ENCODE assay signal across 18 cellular contexts in genomic region chr3:124297062-124297980, GRCh38.
DNase-seq lines count a peak whose midpoint lies in the region; ATAC-seq, FAIRE-seq and TF ChIP-seq lines count a peak whose summit lies in the region.
"Had no signal": no experiment of that assay in that cellular context is flagged by ENCODE, and none has a peak within 500 bp of the region (broad histone marks: within the 10 kb centered on the region; RNA-seq: fewer than 3 reads in every experiment).

No MANE protein-coding gene starts in this region.

- no peak overlapping the region for H3K9ac ChIP-seq in HepG2 (ENCODE audit: insufficient read depth, low read depth, low read length)
- H3K9ac ChIP-seq in neural progenitor cell, result no peak overlapping the region

- no peaks in the 10 kb centered on the region for H3F3A ChIP-seq in neural progenitor cell (ENCODE audit: low read depth)

- H3K4me3 ChIP-seq in right lobe of liver (no peak overlapping the region), HepG2 (replicated peaks in 1 of 3; ENCODE audit: insufficient read depth in 1 of 3, low read depth in 2 of 3, low read length in 3 of 3) (no peak overlapping the region), fibroblast of pulmonary artery (replicated peaks; ENCODE audit: low read depth, low read length) (no peak overlapping the region), neural progenitor cell (no peak overlapping the region)
- H3K4me3 ChIP-seq: Peyer's patch, skin epidermis had no signal

- H2AFZ ChIP-seq in HepG2 (ENCODE audit: low read length) (no peak overlapping the region), neural progenitor cell (replicated peaks) (no peak overlapping the region)

- DNase-seq in right lobe of liver (no peak), HepG2 (ENCODE audit: low spot score) (no peak), NCI-H2196 (lab: John Stamatoyannopoulos, UW; ENCODE audit: unreplicated experiment) (peak; percentile 44), fibroblast of pulmonary artery (ENCODE audit: low read depth) (peak; percentile 49), neural progenitor cell (ENCODE audit: low spot score) (no peak), G401 (ENCODE audit: low spot score) (no peak), occipital lobe (lab: John Stamatoyannopoulos, UW) (no peak)
- DNase-seq in central memory CD4-positive, alpha-beta T cell, result no peak
- DNase-seq: GDM1; NCI-H524 treated with DMSO at 0.1 percent for 48 hours; Peyer's patch; stimulated activated CD4-positive, alpha-beta T cell treated with anti-CD3 and anti-CD28 coated beads, Interleukin-4, amount 100 ng/mL, for 4 hours had no signal

- no TSS peak for BruUV-seq in HepG2 (replicated peaks; lab: Mats Ljungman, UMichigan)

- ATAC-seq in right lobe of liver (peak; percentile 22 to 52 (median 44)), HepG2 (no peak)
- ATAC-seq: HCT116, WTC11 had no signal

- H3K9me3 ChIP-seq in right lobe of liver, result no peaks in the 10 kb centered on the region
- no peaks in the 10 kb centered on the region for H3K9me3 ChIP-seq in HepG2 (ENCODE audit: low read length)
- H3K9me3 ChIP-seq in neural progenitor cell (ENCODE audit: low read depth), result no peaks in the 10 kb centered on the region
- H3K9me3 ChIP-seq: Peyer's patch had no signal

- H3K27me3 ChIP-seq in right lobe of liver (no peaks in the 10 kb centered on the region), HepG2 (ENCODE audit: control insufficient read depth in 1 of 2, insufficient read depth in 2 of 2, low read length in 2 of 2) (peaks cover 0 to 14% of the 10 kb centered on the region in 2 experiments; a peak in 2 of 5 replicates), neural progenitor cell (no peaks in the 10 kb centered on the region)
- H3K27me3 ChIP-seq: Peyer's patch had no signal

- H3K4me2 ChIP-seq in HepG2 (ENCODE audit: low read depth, low read length), result no peak overlapping the region
- H3K4me2 ChIP-seq in neural progenitor cell, result no peak overlapping the region

- intact Hi-C loops in right lobe of liver (cut with DNase I) (no loop called here), HepG2 (cut with micrococcal nuclease; ENCODE audit: unreplicated experiment) (no loop called here)

- no peak overlapping the region for H3K27ac Mint-ChIP-seq in neural progenitor cell
- H3K27ac Mint-ChIP-seq: mesothelial cell of epicardium, WTC11 had no signal

- no peak for TF ChIP-seq RAD21 in HepG2 (CRISPR knock-in tag; IDR thresholded peaks at IDR 0.05)

- H3K36me3 ChIP-seq in right lobe of liver (no peaks in the 10 kb centered on the region), HepG2 (replicated peaks in 1 of 2; ENCODE audit: control insufficient read depth in 1 of 2, insufficient read depth in 2 of 2, low read length in 2 of 2) (no peaks in the 10 kb centered on the region), neural progenitor cell (no peaks in the 10 kb centered on the region)
- H3K36me3 ChIP-seq: Peyer's patch had no signal

- POLR2A ChIA-PET in HepG2 (lab: Yijun Ruan, JAX), result no interaction called here

- no peak for FAIRE-seq in HepG2 (lab: Jason Lieb, UNC)
- FAIRE-seq: endometrium, GM12892 had no signal

- H4K20me1 ChIP-seq in HepG2 (ENCODE audit: insufficient read depth, low read length) (no peaks in the 10 kb centered on the region), neural progenitor cell (ENCODE audit: low read depth) (no peaks in the 10 kb centered on the region)

- in situ Hi-C loops in HepG2 (cut with HindIII; ENCODE audit: extremely low pct_ligation_motif_present, low pct_unique_long_range_greater_than_20kb), result no loop called here
- in situ Hi-C loops in G401 (cut with HindIII; ENCODE audit: low sequenced_read_pairs), result no loop called here

- H3K79me2 ChIP-seq in HepG2 (ENCODE audit: insufficient read depth, low read length) (no peaks in the 10 kb centered on the region), neural progenitor cell (ENCODE audit: low read depth) (no peaks in the 10 kb centered on the region)

- no peak overlapping the region for H3K4me3 Mint-ChIP-seq in neural progenitor cell
- H3K4me3 Mint-ChIP-seq: mesothelial cell of epicardium, WTC11 had no signal

- H3K9me3 Mint-ChIP-seq in neural progenitor cell, result no peaks in the 10 kb centered on the region
- H3K9me3 Mint-ChIP-seq: mesothelial cell of epicardium, WTC11 had no signal

- peaks cover 34% of the 10 kb centered on the region for H3K4me1 Mint-ChIP-seq in neural progenitor cell

- H3K4me1 ChIP-seq in right lobe of liver, result no peaks in the 10 kb centered on the region
- no peaks in the 10 kb centered on the region for H3K4me1 ChIP-seq in HepG2 (ENCODE audit: insufficient read depth, low read length)
- H3K4me1 ChIP-seq in neural progenitor cell, result peaks cover 4% of the 10 kb centered on the region

- CTCF ChIA-PET in HepG2 (lab: Yijun Ruan, JAX; ENCODE audit: low intra/inter-chr PET ratio, low total read pairs), result no interaction called here

- TF ChIP-seq EP300 in HepG2 (IDR thresholded peaks at IDR 0.05; ENCODE audit: low read depth in 2 of 2, low read length in 2 of 2) (no peak), HepG2 (CRISPR knock-in tag; IDR thresholded peaks at IDR 0.05; ENCODE audit: borderline replicate concordance) (no peak)

- peaks cover 3% of the 10 kb centered on the region for H3K27me3 Mint-ChIP-seq in neural progenitor cell (ENCODE audit: insufficient read depth, low read depth)

- peaks cover 3% of the 10 kb centered on the region for H3K36me3 Mint-ChIP-seq in neural progenitor cell
- H3K36me3 Mint-ChIP-seq: mesothelial cell of epicardium, WTC11 had no signal

- TF ChIP-seq POLR2A in right lobe of liver (IDR thresholded peaks at IDR 0.05) (no peak), HepG2 (IDR thresholded peaks at IDR 0.05; ENCODE audit: insufficient read depth in 1 of 2, low read depth in 2 of 2, low read length in 2 of 2) (no peak)

- WGBS in right lobe of liver (ENCODE audit: insufficient coverage, low coverage, low lambda C conversion rate, missing lambda C conversion rate), result 70% methylated on average over 3 of the region's 3 CpGs
- 19% methylated on average over 3 of the region's 3 CpGs for WGBS in HepG2 (ENCODE audit: low lambda C conversion rate)

- H3K27ac ChIP-seq in right lobe of liver (no peak overlapping the region), HepG2 (ENCODE audit: extremely low read length, insufficient read depth, low read length) (no peak overlapping the region), neural progenitor cell (no peak overlapping the region)
- H3K27ac ChIP-seq: Peyer's patch, skin epidermis had no signal

- TF ChIP-seq CTCF in right lobe of liver (IDR thresholded peaks at IDR 0.05), result no peak
- no peak for TF ChIP-seq CTCF in HepG2 (CRISPR knock-in tag; IDR thresholded peaks at IDR 0.05)
- TF ChIP-seq CTCF in fibroblast of pulmonary artery (IDR thresholded peaks at IDR 0.05; ENCODE audit: low read length, missing control alignments), result no peak
- TF ChIP-seq CTCF in neural progenitor cell (IDR thresholded peaks at IDR 0.05), result no peak

TF ChIP-seq in HepG2, 621 proteins besides CTCF, POLR2A, EP300 and RAD21:
- no peak for TF ChIP-seq KAT2B (IDR thresholded peaks at IDR 0.05; ENCODE audit: borderline replicate concordance, low read depth, low read length)
- no peak for TF ChIP-seq ZNF362 (CRISPR knock-in tag; IDR thresholded peaks at IDR 0.05; ENCODE audit: borderline replicate concordance)
- TF ChIP-seq FOSL1 (CRISPR knock-in tag; IDR thresholded peaks at IDR 0.05; ENCODE audit: borderline replicate concordance), result no peak
- no peak for TF ChIP-seq SMYD3 (CRISPR knock-in tag; IDR thresholded peaks at IDR 0.05)
- TF ChIP-seq SOX6 (IDR thresholded peaks at IDR 0.05), result no peak
- TF ChIP-seq SOX6 (CRISPR knock-in tag; IDR thresholded peaks at IDR 0.05), result no peak

Comparison
In these comparisons a context has a peak if more than half of its experiments do, and no peak if none do; other contexts are left out.
1. DNase-seq: peak in NCI-H2196 (single experiment) and fibroblast of pulmonary artery (single experiment); none in right lobe of liver (0 of 3), HepG2 (single experiment), central memory CD4-positive, alpha-beta T cell (single experiment), neural progenitor cell (single experiment), G401 (single experiment) and occipital lobe (single experiment).